1 cellular context compared by ENCODE assay signal in genomic region chr4:184348311-184349233, GRCh38.
A peak's percentile ranks its signal among the peaks of the same experiment; 100 is the strongest.
TF ChIP-seq lines count a peak whose summit lies in the region.

No MANE protein-coding gene starts in this region.

TF ChIP-seq in HepG2, 621 proteins besides CTCF, POLR2A, EP300 and RAD21 (continued from another document and continues in another):
- TF ChIP-seq ZNF597 (CRISPR knock-in tag; IDR thresholded peaks at IDR 0.05) (no peak), ZNF510 (CRISPR knock-in tag; IDR thresholded peaks at IDR 0.05; ENCODE audit: low read depth) (0 out of 2 replicates have a peak, but pooled peaks have one; percentile 73), ZNF781 (CRISPR knock-in tag; IDR thresholded peaks at IDR 0.05; ENCODE audit: borderline replicate concordance, not compliant biosample characterization) (no peak), ZNF121 (CRISPR knock-in tag; IDR thresholded peaks at IDR 0.05) (no peak), RARA (CRISPR knock-in tag; IDR thresholded peaks at IDR 0.05) (peak; percentile 74), KMT2A (CRISPR knock-in tag; IDR thresholded peaks at IDR 0.05) (peak; percentile 58; the same call in 1 of the 2 replicates), HIVEP1 (CRISPR knock-in tag; IDR thresholded peaks at IDR 0.05) (no peak), NFKBIZ (CRISPR knock-in tag; IDR thresholded peaks at IDR 0.05) (peak; percentile 78; the same call in 1 of the 2 replicates), RXRB (CRISPR knock-in tag; IDR thresholded peaks at IDR 0.05; ENCODE audit: borderline replicate concordance) (peak; percentile 76; the same call in 1 of the 2 replicates), HOXD1 (CRISPR knock-in tag; IDR thresholded peaks at IDR 0.05) (no peak; the same call in 1 of the 2 replicates), ZNF713 (CRISPR knock-in tag; IDR thresholded peaks at IDR 0.05) (no peak), SNAPC4 (CRISPR knock-in tag; IDR thresholded peaks at IDR 0.05) (0 out of 2 replicates have a peak, but pooled peaks have one; percentile 64), TBX3 (IDR thresholded peaks at IDR 0.05; ENCODE audit: borderline replicate concordance) (peak; percentile 69), TOE1 (CRISPR knock-in tag; IDR thresholded peaks at IDR 0.05) (no peak), KLF13 (CRISPR knock-in tag; IDR thresholded peaks at IDR 0.05) (no peak), MTA3 (CRISPR knock-in tag; IDR thresholded peaks at IDR 0.05) (no peak), BATF2 (CRISPR knock-in tag; IDR thresholded peaks at IDR 0.05) (no peak), PHF8 (CRISPR knock-in tag; IDR thresholded peaks at IDR 0.05) (0 out of 2 replicates have a peak, but pooled peaks have one; percentile 15), XBP1 (CRISPR knock-in tag; IDR thresholded peaks at IDR 0.05) (no peak), ONECUT2 (CRISPR knock-in tag; IDR thresholded peaks at IDR 0.05) (peak; percentile 76), ASH2L (IDR thresholded peaks at IDR 0.05; ENCODE audit: insufficient read length, low read depth, low read length) (peak; percentile 75), NCOR1 (IDR thresholded peaks at IDR 0.05; ENCODE audit: borderline replicate concordance, low read length) (peak; percentile 97), ADNP (CRISPR knock-in tag; IDR thresholded peaks at IDR 0.05) (no peak), KLF12 (CRISPR knock-in tag; IDR thresholded peaks at IDR 0.05; ENCODE audit: borderline replicate concordance) (no peak; the same call in 1 of the 2 replicates), ZNF768 (CRISPR knock-in tag; IDR thresholded peaks at IDR 0.05) (no peak), RBFOX2 (IDR thresholded peaks at IDR 0.05; ENCODE audit: low read depth, low read length) (peak; percentile 82), ATF3 (CRISPR knock-in tag; IDR thresholded peaks at IDR 0.05) (0 out of 2 replicates have a peak, but pooled peaks have one; percentile 35), ZNF317 (CRISPR knock-in tag; IDR thresholded peaks at IDR 0.05) (peak; percentile 79), ARID3A (IDR thresholded peaks at IDR 0.05; ENCODE audit: low read depth, low read length) (peak; percentile 97), E2F2 (CRISPR knock-in tag; IDR thresholded peaks at IDR 0.05; ENCODE audit: borderline replicate concordance) (no peak), ARNTL (CRISPR knock-in tag; IDR thresholded peaks at IDR 0.05) (peak; percentile 80), STAT6 (CRISPR knock-in tag; IDR thresholded peaks at IDR 0.05; ENCODE audit: borderline replicate concordance) (no peak; the same call in 1 of the 2 replicates), TFE3 (CRISPR knock-in tag; IDR thresholded peaks at IDR 0.05) (peak; percentile 79), LCORL (IDR thresholded peaks at IDR 0.05) (peak; percentile 86; the same call in 1 of the 2 replicates), LCORL (CRISPR knock-in tag; IDR thresholded peaks at IDR 0.05) (peak; percentile 96), ZBTB2 (CRISPR knock-in tag; IDR thresholded peaks at IDR 0.05; ENCODE audit: low read depth) (no peak), ZNF24 (IDR thresholded peaks at IDR 0.05) (peak; percentile 51; the same call in 1 of the 2 replicates), ARID5B (CRISPR knock-in tag; IDR thresholded peaks at IDR 0.05) (peak; percentile 93), MIXL1 (CRISPR knock-in tag; IDR thresholded peaks at IDR 0.05) (peak; percentile 83; the same call in 1 of the 2 replicates), CREB1 (IDR thresholded peaks at IDR 0.05) (peak; percentile 45; the same call in 1 of the 2 replicates), CREB1 (CRISPR knock-in tag; IDR thresholded peaks at IDR 0.05) (peak; percentile 87)
